Comparison of ENCODE assay signal across 23 cellular contexts in genomic region chr17:66557886-66558285, GRCh38.
DNase-seq lines count a peak whose midpoint lies in the region; ATAC-seq and TF ChIP-seq lines count a peak whose summit lies in the region.
"Had no signal": no experiment of that assay in that cellular context is flagged by ENCODE, and none has a peak within 500 bp of the region (broad histone marks: within the 10 kb centered on the region; RNA-seq: fewer than 3 reads in every experiment).

No MANE protein-coding gene starts in this region.

- H3K9me3 Mint-ChIP-seq in activated T-cell treated with anti-CD3 and anti-CD28 coated beads, Interleukin-2, amount 50 U/mL, for 24 hours = peaks cover 2% of the 10 kb centered on the region
- H3K9me3 Mint-ChIP-seq in naive thymus-derived CD4-positive, alpha-beta T cell = peaks cover 0 to 6% (median 0%) of the 10 kb centered on the region in 11 donors
- H3K9me3 Mint-ChIP-seq in glutamatergic neuron (ENCODE audit: unreplicated experiment) = no peaks in the 10 kb centered on the region

- no peak overlapping the region for H3K4me3 ChIP-seq in HCT116 (replicated peaks in 1 of 2; ENCODE audit: low read depth in 1 of 2, low read length in 2 of 2)
- no peak overlapping the region for H3K4me3 ChIP-seq in naive thymus-derived CD4-positive, alpha-beta T cell (ENCODE audit: low read length)
- H3K4me3 ChIP-seq: BLaER1, GM12878 had no signal

- H3K36me3 Mint-ChIP-seq in activated T-cell treated with anti-CD3 and anti-CD28 coated beads, Interleukin-2, amount 50 U/mL, for 24 hours (ENCODE audit: low read depth) = peaks cover 59% of the 10 kb centered on the region
- H3K36me3 Mint-ChIP-seq in naive thymus-derived CD4-positive, alpha-beta T cell = peaks cover 12 to 54% (median 18%) of the 10 kb centered on the region in 5 donors
- H3K36me3 Mint-ChIP-seq in glutamatergic neuron (ENCODE audit: unreplicated experiment) = peaks cover 11% of the 10 kb centered on the region

- H3K4me1 Mint-ChIP-seq in activated T-cell treated with anti-CD3 and anti-CD28 coated beads, Interleukin-2, amount 50 U/mL, for 24 hours (ENCODE audit: low read depth) = peaks cover 51% of the 10 kb centered on the region
- H3K4me1 Mint-ChIP-seq in naive thymus-derived CD4-positive, alpha-beta T cell = peaks cover 7 to 69% (median 60%) of the 10 kb centered on the region in 7 donors
- no peaks in the 10 kb centered on the region for H3K4me1 Mint-ChIP-seq in glutamatergic neuron (ENCODE audit: low read depth, unreplicated experiment)

- BruUV-seq in HCT116 (replicated peaks; lab: Mats Ljungman, UMichigan) = no TSS peak

- TF ChIP-seq CTCF in HCT116 (IDR thresholded peaks at IDR 0.05 in 2 of 3, conservative IDR thresholded peaks at IDR 0.05 in 1 of 3; ENCODE audit: borderline replicate concordance in 1 of 3, insufficient read depth in 1 of 3, low read depth in 2 of 3, low read length in 2 of 3) = no peak
- TF ChIP-seq CTCF in glutamatergic neuron (IDR thresholded peaks at IDR 0.05; ENCODE audit: partially characterized antibody, unreplicated experiment) = no peak

- ATAC-seq in HCT116 = no peak
- no peak for ATAC-seq in naive thymus-derived CD4-positive, alpha-beta T cell
- no peak for ATAC-seq in GM21717 (IDR thresholded peaks at IDR 0.05; ENCODE audit: unreplicated experiment)
- ATAC-seq: GM12878 had no signal

- H3K27ac ChIP-seq in HCT116 (ENCODE audit: low read depth, low read length) = no peak overlapping the region
- no peak overlapping the region for H3K27ac ChIP-seq in naive thymus-derived CD4-positive, alpha-beta T cell (ENCODE audit: low read depth, low read length)
- H3K27ac ChIP-seq: BLaER1 had no signal

- intact Hi-C loops in HCT116 (cut with micrococcal nuclease) = no loop called here
- intact Hi-C loops in naive thymus-derived CD4-positive, alpha-beta T cell (cut with micrococcal nuclease) = no loop called here

- no peaks in the 10 kb centered on the region for H3K9me3 ChIP-seq in HCT116 (ENCODE audit: control insufficient read depth in 1 of 2, insufficient read depth in 1 of 2, low read depth in 1 of 2, low read length in 2 of 2)
- H3K9me3 ChIP-seq in naive thymus-derived CD4-positive, alpha-beta T cell (ENCODE audit: control insufficient read depth in 2 of 3, low read length in 3 of 3) = no peaks in the 10 kb centered on the region
- H3K9me3 ChIP-seq: SK-N-SH had no signal

- H3K4me1 ChIP-seq in HCT116 (ENCODE audit: control insufficient read depth in 1 of 2, insufficient read depth in 2 of 2, low read length in 2 of 2) = peaks cover 2 to 11% of the 10 kb centered on the region in 2 experiments; a peak in 3 of 4 replicates
- no peaks in the 10 kb centered on the region for H3K4me1 ChIP-seq in naive thymus-derived CD4-positive, alpha-beta T cell (ENCODE audit: control insufficient read depth in 2 of 2, insufficient read depth in 2 of 2, low read length in 2 of 2)
- H3K4me1 ChIP-seq: BLaER1 had no signal

- H3K4me3 Mint-ChIP-seq in activated T-cell treated with anti-CD3 and anti-CD28 coated beads, Interleukin-2, amount 50 U/mL, for 24 hours = no peak overlapping the region
- no peak overlapping the region for H3K4me3 Mint-ChIP-seq in naive thymus-derived CD4-positive, alpha-beta T cell
- no peak overlapping the region for H3K4me3 Mint-ChIP-seq in glutamatergic neuron (ENCODE audit: unreplicated experiment)
- H3K4me3 Mint-ChIP-seq: CD4-positive, alpha-beta memory T cell had no signal

- no peak overlapping the region for H3K9ac ChIP-seq in HCT116 (ENCODE audit: low read length)
- H3K9ac ChIP-seq: BLaER1, SK-N-SH had no signal

- POLR2A ChIA-PET in HCT116 (lab: Charles Lee) = no interaction called here
- POLR2A ChIA-PET in naive thymus-derived CD4-positive, alpha-beta T cell (lab: Charles Lee) = no interaction called here

- no peaks in the 10 kb centered on the region for H3K27me3 Mint-ChIP-seq in activated T-cell treated with anti-CD3 and anti-CD28 coated beads, Interleukin-2, amount 50 U/mL, for 24 hours
- no peaks in the 10 kb centered on the region for H3K27me3 Mint-ChIP-seq in naive thymus-derived CD4-positive, alpha-beta T cell
- H3K27me3 Mint-ChIP-seq in glutamatergic neuron (ENCODE audit: unreplicated experiment) = peaks cover 2% of the 10 kb centered on the region
- H3K27me3 Mint-ChIP-seq: CD4-positive, alpha-beta memory T cell had no signal

- H4K20me1 ChIP-seq in HCT116 (ENCODE audit: insufficient read depth) = no peaks in the 10 kb centered on the region
- H4K20me1 ChIP-seq: BLaER1 had no signal

- no peaks in the 10 kb centered on the region for H3K9me2 ChIP-seq in HCT116 (ENCODE audit: insufficient read depth)
- H3K9me2 ChIP-seq: SK-N-SH had no signal

- peak overlapping the region; percentile 41 for H3K27ac Mint-ChIP-seq in activated T-cell treated with anti-CD3 and anti-CD28 coated beads, Interleukin-2, amount 50 U/mL, for 24 hours
- H3K27ac Mint-ChIP-seq in naive thymus-derived CD4-positive, alpha-beta T cell = peak overlapping the region in 5 of 9 donors; percentile 17 to 72 (median 64)
- H3K27ac Mint-ChIP-seq in glutamatergic neuron (ENCODE audit: unreplicated experiment) = no peak overlapping the region

- H3K36me3 ChIP-seq in HCT116 (ENCODE audit: control insufficient read depth in 1 of 2, insufficient read depth in 2 of 2, low read length in 2 of 2) = no peaks in the 10 kb centered on the region
- H3K36me3 ChIP-seq in naive thymus-derived CD4-positive, alpha-beta T cell (ENCODE audit: control insufficient read depth in 2 of 3, insufficient read depth in 3 of 3, low read length in 3 of 3) = peaks cover 0 to 4% (median 0%) of the 10 kb centered on the region in 3 experiments
- H3K36me3 ChIP-seq: BLaER1 had no signal

- H3K27me3 ChIP-seq in HCT116 (ENCODE audit: insufficient read depth, low read length) = no peaks in the 10 kb centered on the region
- H3K27me3 ChIP-seq in naive thymus-derived CD4-positive, alpha-beta T cell (ENCODE audit: control insufficient read depth in 2 of 2, insufficient read depth in 2 of 2, low read length in 2 of 2) = no peaks in the 10 kb centered on the region
- H3K27me3 ChIP-seq: BLaER1 had no signal

- TF ChIP-seq RAD21 in HCT116 (IDR thresholded peaks at IDR 0.05; ENCODE audit: low read depth) = no peak

- no peak overlapping the region for H2AFZ ChIP-seq in HCT116 (ENCODE audit: low read depth, low read length, poor library complexity, severe bottlenecking)

- RAD21 ChIA-PET in HCT116 (lab: Charles Lee; ENCODE audit: low non-redundant PET in 1 of 2, low total read pairs in 2 of 2, uncharacterized antibody in 2 of 2, unreplicated experiment in 2 of 2) = no interaction called here

- CTCF ChIA-PET in HCT116 (lab: Charles Lee) = interaction anchor here (0.8 kb wide), 1 partner anchor 9 kb away, joined by 4 read pairs; no protein-coding TSS in a partner anchor
- CTCF ChIA-PET in naive thymus-derived CD4-positive, alpha-beta T cell (lab: Charles Lee) = no interaction called here

- TF ChIP-seq POLR2A in HCT116 (IDR thresholded peaks at IDR 0.05; ENCODE audit: borderline replicate concordance, extremely low read depth, insufficient read depth, insufficient read length) = no peak

- DNase-seq in activated T-cell treated with anti-CD3 and anti-CD28 coated beads, Interleukin-2, amount 50 U/mL, for 24 hours = no peak
- DNase-seq in activated T-cell treated with anti-CD3 and anti-CD28 coated beads for 4 hours = no peak
- DNase-seq in HCT116 (ENCODE audit: low read depth, low spot score) = no peak
- no peak for DNase-seq in naive thymus-derived CD4-positive, alpha-beta T cell
- DNase-seq in RPMI8226 = no peak
- DNase-seq in glutamatergic neuron = no peak
- DNase-seq: CD4-positive, alpha-beta memory T cell; COR-L47; DMS 273 treated with DMSO at 0.1 percent for 48 hours; DMS79; EL; GDM1; NCI-H1048; NCI-H1417; NCI-H1694; NCI-H2029 treated with DMSO at 0.1 percent for 48 hours; NCI-H226; NCI-H510A; NCI-H69; SK-N-SH had no signal

- no peaks in the 10 kb centered on the region for H3K79me2 ChIP-seq in HCT116 (ENCODE audit: insufficient read depth, low read length)

- no peak overlapping the region for H3K4me2 ChIP-seq in HCT116 (ENCODE audit: low read length)
- H3K4me2 ChIP-seq: BLaER1, SK-N-SH had no signal

TF ChIP-seq in HCT116, 20 proteins besides CTCF, POLR2A, EP300 and RAD21:
- TF ChIP-seq ZBTB33 (IDR thresholded peaks at IDR 0.05; ENCODE audit: extremely low read depth, insufficient replicate concordance, low read length) = no peak
- TF ChIP-seq EZH2phosphoT487 (IDR thresholded peaks at IDR 0.05; ENCODE audit: borderline replicate concordance) = no peak
- no peak for TF ChIP-seq EGR1 (IDR thresholded peaks at IDR 0.05; ENCODE audit: low read depth)
- TF ChIP-seq ATF3 (IDR thresholded peaks at IDR 0.05) = no peak
- peak; percentile 7; the same call in 1 of the 2 replicates for TF ChIP-seq ZFX (IDR thresholded peaks at IDR 0.05)
